8 cellular contexts compared by ENCODE assay signal in the genomic region with DNA sequence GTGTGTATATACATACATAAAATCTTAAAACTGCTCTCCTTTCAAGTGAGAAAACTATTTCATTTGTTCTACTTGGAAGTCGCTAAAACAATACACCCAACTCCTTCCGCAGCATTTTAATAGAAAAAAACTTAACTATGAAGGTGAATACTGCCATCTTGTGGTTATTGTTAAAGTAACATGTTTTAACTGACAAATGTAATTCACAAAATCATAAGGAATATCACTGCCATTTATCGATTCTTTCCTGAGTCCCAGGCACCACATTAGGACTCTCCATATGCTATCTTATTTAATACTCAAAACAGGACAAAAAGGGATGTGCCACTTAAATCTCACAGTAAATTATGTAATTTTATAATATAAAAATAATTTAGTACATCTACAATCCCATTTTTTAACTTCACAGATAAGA.
A peak's percentile ranks its signal among the peaks of the same experiment; 100 is the strongest.
DNase-seq lines count a peak whose midpoint lies in the region; ATAC-seq and TF ChIP-seq lines count a peak whose summit lies in the region.

No MANE protein-coding gene starts in this region.

- no peak for ATAC-seq in GM18498 (IDR thresholded peaks at IDR 0.05; ENCODE audit: unreplicated experiment)

- CTCF ChIA-PET in A673 (lab: Charles Lee), result no interaction called here

- no peaks in the 10 kb centered on the region for H3K9me2 ChIP-seq in SU-DHL-6 (replicated peaks; ENCODE audit: insufficient read depth, low read length)

- POLR2A ChIA-PET in A673 (lab: Charles Lee; ENCODE audit: low non-redundant PET), result no interaction called here

- TF ChIP-seq CTCF in A673 (conservative IDR thresholded peaks at IDR 0.05; ENCODE audit: low read depth, low read length), result peak; percentile 58
- peak; percentile 38 for TF ChIP-seq CTCF in GM13976 (IDR thresholded peaks at IDR 0.05; ENCODE audit: borderline replicate concordance, control extremely low read depth, extremely low read depth, insufficient read depth, missing control alignments)
- TF ChIP-seq CTCF in SU-DHL-6 (IDR thresholded peaks at IDR 0.05; ENCODE audit: insufficient read depth, low read length, poor library complexity, severe bottlenecking), result peak; percentile 9

- H3K4me1 ChIP-seq in A673 (ENCODE audit: insufficient read depth, low read length, poor library complexity, severe bottlenecking), result peaks cover 13% of the 10 kb centered on the region

- H3K27ac ChIP-seq in A673 (ENCODE audit: low read depth, low read length, poor library complexity, severe bottlenecking), result peak overlapping the region; percentile 37
- H3K27ac ChIP-seq in SU-DHL-6 (ENCODE audit: low read depth, low read length), result no peak overlapping the region

- H3K79me2 ChIP-seq in SU-DHL-6 (ENCODE audit: insufficient read depth, low read length), result no peaks in the 10 kb centered on the region

- H3K27me3 ChIP-seq in A673 (replicated peaks; ENCODE audit: insufficient read depth, low read depth, low read length, poor library complexity) (no peaks in the 10 kb centered on the region), SU-DHL-6 (ENCODE audit: low read length) (no peaks in the 10 kb centered on the region)

- intact Hi-C loops in A673 (cut with micrococcal nuclease; ENCODE audit: unreplicated experiment), result loop anchor here (2.0 to 10.0 kb wide), 6 partner anchors 95 to 1694 kb away; a partner anchor contains a TSS

- peak; percentile 77 for DNase-seq in A673 (ENCODE audit: low spot score)
- peak; percentile 22 for DNase-seq in GM13976 (ENCODE audit: low spot score)
- peak; percentile 59 for DNase-seq in NCI-H1092 treated with DMSO at 0.1 percent for 48 hours (lab: John Stamatoyannopoulos, UW)
- peak; percentile 23 for DNase-seq in glomerular endothelial cell (ENCODE audit: extremely low read depth, low read depth, low spot score)
- DNase-seq in superior temporal gyrus (ENCODE audit: extremely low spot score), result peak; percentile 87
- DNase-seq in activated naive CD4-positive, alpha-beta T cell treated with anti-CD3 and anti-CD28 coated beads, Interleukin-2, amount 50 U/mL, for 16 hours, result no peak

- peak overlapping the region; percentile 8 for H3K4me3 ChIP-seq in A673 (ENCODE audit: low read depth, low read length, poor library complexity, severe bottlenecking)
- no peak overlapping the region for H3K4me3 ChIP-seq in SU-DHL-6 (ENCODE audit: insufficient read depth, low read length, poor library complexity, severe bottlenecking)

- H3K9me3 ChIP-seq in A673 (ENCODE audit: low read depth, low read length, poor library complexity, severe bottlenecking) (no peaks in the 10 kb centered on the region), SU-DHL-6 (ENCODE audit: insufficient read depth, low read length) (no peaks in the 10 kb centered on the region)

- no peak overlapping the region for H3K9ac ChIP-seq in SU-DHL-6 (ENCODE audit: low read length)

- H3F3A ChIP-seq in SU-DHL-6 (ENCODE audit: insufficient read depth), result no peaks in the 10 kb centered on the region

- no peak overlapping the region for H3K4me2 ChIP-seq in SU-DHL-6 (ENCODE audit: low read depth, low read length, poor library complexity, severe bottlenecking)

- BruUV-seq in A673 (replicated peaks; lab: Mats Ljungman, UMichigan), result no TSS peak

- no peak overlapping the region for H2AFZ ChIP-seq in SU-DHL-6 (ENCODE audit: low read depth, low read length, severe bottlenecking)

- H3K36me3 ChIP-seq in A673 (ENCODE audit: insufficient read depth, low read length, poor library complexity, severe bottlenecking), result no peaks in the 10 kb centered on the region
- H3K36me3 ChIP-seq in SU-DHL-6 (ENCODE audit: low read length), result no peaks in the 10 kb centered on the region

- in situ Hi-C loops in GM13976 (cut with MboI; ENCODE audit: low sequenced_read_pairs, unreplicated experiment), result loop anchor here (25.0 kb wide), 1 partner anchor 1695 kb away; no protein-coding TSS in a partner anchor

- no peaks in the 10 kb centered on the region for H4K20me1 ChIP-seq in SU-DHL-6 (ENCODE audit: low read depth, low read length)
